Comparison of ENCODE assay signal across 30 cellular contexts in genomic region chrX:136189222-136189621, GRCh38. TPM values are rescaled to one million over a fixed set of nuclear protein-coding genes. Genes with fewer than 3 reads are reported as not detected.
DNase-seq lines count a peak whose midpoint lies in the region; ATAC-seq, FAIRE-seq and TF ChIP-seq lines count a peak whose summit lies in the region.
"Had no signal": no experiment of that assay in that cellular context is flagged by ENCODE, and none has a peak within 500 bp of the region (broad histone marks: within the 10 kb centered on the region; RNA-seq: fewer than 3 reads in every experiment).

No MANE protein-coding gene starts in this region.

- ATAC-seq in body of pancreas = peak; percentile 30
- no peak for ATAC-seq in gastroesophageal sphincter
- no peak for ATAC-seq in HG03521 (IDR thresholded peaks at IDR 0.05; ENCODE audit: unreplicated experiment)
- ATAC-seq: activated CD4-positive, CD25-positive, alpha-beta regulatory T cell treated with anti-CD3 and anti-CD28 coated beads, Interleukin-2, amount 50 U/mL, for 24 hours; activated CD8-positive, alpha-beta T cell treated with anti-CD3 and anti-CD28 coated beads, Interleukin-2, amount 10 ng/mL, durations not matched to agents 7 days and 5 days; activated naive CD8-positive, alpha-beta T cell treated with anti-CD3 and anti-CD28 coated beads, Interleukin-2, amount 50 U/mL, for 24 hours; mucosa of descending colon had no signal

- intact Hi-C loops in body of pancreas (cut with DNase I) = no loop called here
- intact Hi-C loops in thyroid gland (cut with DNase I) = no loop called here

- no peaks in the 10 kb centered on the region for H3K36me3 ChIP-seq in body of pancreas (replicated peaks in 1 of 2; ENCODE audit: insufficient read depth in 1 of 2, low read depth in 2 of 2)
- H3K36me3 ChIP-seq in gastroesophageal sphincter = no peaks in the 10 kb centered on the region
- no peaks in the 10 kb centered on the region for H3K36me3 ChIP-seq in muscle layer of colon (ENCODE audit: insufficient read depth, low read length)
- no peaks in the 10 kb centered on the region for H3K36me3 ChIP-seq in thyroid gland
- H3K36me3 ChIP-seq: pancreas, suprapubic skin had no signal

- WGBS in body of pancreas, 2 donors = 4 to 6% methylated on average over 2 of the region's 2 CpGs
- 14 to 71% methylated on average over 2 of the region's 2 CpGs for WGBS in gastroesophageal sphincter (ENCODE audit: low coverage in 1 of 2), 2 donors
- 79 to 88% methylated on average over 2 of the region's 2 CpGs for WGBS in thyroid gland, 2 donors

- FAIRE-seq in urothelium cell line (lab: Jason Lieb, UNC) = no peak
- FAIRE-seq: pancreas, TTC549 had no signal

- TF ChIP-seq CTCF in body of pancreas (IDR thresholded peaks at IDR 0.05) (no peak), gastroesophageal sphincter (IDR thresholded peaks at IDR 0.05) (no peak), thyroid gland (IDR thresholded peaks at IDR 0.05) (no peak)

- TF ChIP-seq POLR2A in body of pancreas (IDR thresholded peaks at IDR 0.05) = no peak
- TF ChIP-seq POLR2A in gastroesophageal sphincter (IDR thresholded peaks at IDR 0.05) = no peak
- no peak for TF ChIP-seq POLR2A in thyroid gland (IDR thresholded peaks at IDR 0.05)

- H3K4me3 ChIP-seq in body of pancreas (no peak overlapping the region), gastroesophageal sphincter (no peak overlapping the region), muscle layer of colon (ENCODE audit: low read depth in 1 of 2, low read length in 2 of 2) (no peak overlapping the region), thyroid gland (replicated peaks in 1 of 3) (no peak overlapping the region)
- H3K4me3 ChIP-seq: GM23248, mucosa of descending colon, pancreas, skin epidermis, suprapubic skin had no signal

- no peaks in the 10 kb centered on the region for H3K9me3 ChIP-seq in body of pancreas
- H3K9me3 ChIP-seq in gastroesophageal sphincter = no peaks in the 10 kb centered on the region
- H3K9me3 ChIP-seq in muscle layer of colon (ENCODE audit: low read length) = no peaks in the 10 kb centered on the region
- no peaks in the 10 kb centered on the region for H3K9me3 ChIP-seq in thyroid gland
- H3K9me3 ChIP-seq: Caco-2, mucosa of descending colon, pancreas, suprapubic skin had no signal

- H3K27ac ChIP-seq in body of pancreas (no peak overlapping the region), gastroesophageal sphincter (peak overlapping the region; percentile 92 to 96 (median 94)), muscle layer of colon (ENCODE audit: low read depth, low read length) (peak overlapping the region; percentile 48), thyroid gland (peak overlapping the region; percentile 41 to 63 (median 56))
- H3K27ac ChIP-seq: GM23248, pancreas, skin epidermis, suprapubic skin had no signal

- DNase-seq in body of pancreas (peak in 2 of 4 donors; percentile 24 to 41), thyroid gland (peak in 1 of 2 donors; percentile 38), urothelium cell line (ENCODE audit: low spot score) (no peak), OCI-M2 (lab: John Stamatoyannopoulos, UW; ENCODE audit: unreplicated experiment) (no peak), cerebellar cortex (ENCODE audit: low spot score) (no peak)
- DNase-seq: activated CD8-positive, alpha-beta T cell treated with anti-CD3 and anti-CD28 coated beads, Interleukin-2, amount 10 ng/mL, durations not matched to agents 7 days and 5 days; activated gamma-delta T cell treated with Interleukin-2 at 50 U/mL for 16 hours; activated naive CD8-positive, alpha-beta T cell treated with anti-CD3 and anti-CD28 coated beads, Interleukin-2, amount 50 U/mL, for 24 hours; C1 segment of cervical spinal cord; Caco-2; cortex of kidney; DND-41; GM23248; HFFc6; MM.1S; mucosa of descending colon; NCI-H1436 treated with DMSO at 0.1 percent for 48 hours; NCI-H510A; nephron progenitor cell; NK-92 treated with Interleukin-12 subunit alpha and Interleukin-12 subunit beta, amount 100 ng/mL, for 24 hours; SIG-M5; stimulated activated CD4-positive, alpha-beta T cell treated with anti-CD3 and anti-CD28 coated beads, Interleukin-1b, Interleukin-23, amount 100 ng/mL, for 48 hours had no signal

- no peaks in the 10 kb centered on the region for H3K27me3 ChIP-seq in body of pancreas
- H3K27me3 ChIP-seq in gastroesophageal sphincter = no peaks in the 10 kb centered on the region
- peaks cover 4 to 7% of the 10 kb centered on the region in 2 donors for H3K27me3 ChIP-seq in muscle layer of colon (ENCODE audit: control insufficient read depth in 1 of 2, insufficient read depth in 2 of 2, low read length in 2 of 2)
- no peaks in the 10 kb centered on the region for H3K27me3 ChIP-seq in thyroid gland
- H3K27me3 ChIP-seq: suprapubic skin had no signal

- no peak for TF ChIP-seq EP300 in gastroesophageal sphincter (IDR thresholded peaks at IDR 0.05)

- H3K4me1 ChIP-seq in body of pancreas (no peaks in the 10 kb centered on the region), gastroesophageal sphincter (peaks cover 11 to 86% (median 12%) of the 10 kb centered on the region in 3 donors), muscle layer of colon (ENCODE audit: insufficient read depth, low read length) (peaks cover 60% of the 10 kb centered on the region), thyroid gland (peaks cover 16 to 74% of the 10 kb centered on the region in 2 donors)
- H3K4me1 ChIP-seq: Caco-2, pancreas had no signal

- H3K9ac ChIP-seq in muscle layer of colon (ENCODE audit: low read length) = no peak overlapping the region
- H3K9ac ChIP-seq: GM23248 had no signal

RNA-seq across cellular contexts. Expression of gene FHL1, which starts 41.9 kb away (rescaled TPM):
- total RNA-seq in body of pancreas = 100 to 1,000 TPM in 1 of 2 donors, 10 to 100 TPM in 1; 40.2 to 125 TPM
- total RNA-seq in gastroesophageal sphincter = 1,000 to 10,000 TPM; 2,495 to 4,363 (median 3,004) TPM
- total RNA-seq in thyroid gland = 100 to 1,000 TPM; 223 to 313 (median 230) TPM

Comparison
In these comparisons a context has a peak if more than half of its experiments do, and no peak if none do; other contexts are left out.
1. H3K27ac ChIP-seq: peak in gastroesophageal sphincter (4 of 4), muscle layer of colon (single experiment) and thyroid gland (3 of 3); none in body of pancreas (0 of 4).
2. RNA of gene FHL1, which starts 41.9 kb away (total RNA-seq): 2,495 to 4,363 TPM in gastroesophageal sphincter; 223 to 313 TPM in thyroid gland and 40.2 to 125 TPM in body of pancreas; every median in the first group is over 4 times any median in the second.